ENCODE assay signal across 25 cellular contexts in the genomic region with DNA sequence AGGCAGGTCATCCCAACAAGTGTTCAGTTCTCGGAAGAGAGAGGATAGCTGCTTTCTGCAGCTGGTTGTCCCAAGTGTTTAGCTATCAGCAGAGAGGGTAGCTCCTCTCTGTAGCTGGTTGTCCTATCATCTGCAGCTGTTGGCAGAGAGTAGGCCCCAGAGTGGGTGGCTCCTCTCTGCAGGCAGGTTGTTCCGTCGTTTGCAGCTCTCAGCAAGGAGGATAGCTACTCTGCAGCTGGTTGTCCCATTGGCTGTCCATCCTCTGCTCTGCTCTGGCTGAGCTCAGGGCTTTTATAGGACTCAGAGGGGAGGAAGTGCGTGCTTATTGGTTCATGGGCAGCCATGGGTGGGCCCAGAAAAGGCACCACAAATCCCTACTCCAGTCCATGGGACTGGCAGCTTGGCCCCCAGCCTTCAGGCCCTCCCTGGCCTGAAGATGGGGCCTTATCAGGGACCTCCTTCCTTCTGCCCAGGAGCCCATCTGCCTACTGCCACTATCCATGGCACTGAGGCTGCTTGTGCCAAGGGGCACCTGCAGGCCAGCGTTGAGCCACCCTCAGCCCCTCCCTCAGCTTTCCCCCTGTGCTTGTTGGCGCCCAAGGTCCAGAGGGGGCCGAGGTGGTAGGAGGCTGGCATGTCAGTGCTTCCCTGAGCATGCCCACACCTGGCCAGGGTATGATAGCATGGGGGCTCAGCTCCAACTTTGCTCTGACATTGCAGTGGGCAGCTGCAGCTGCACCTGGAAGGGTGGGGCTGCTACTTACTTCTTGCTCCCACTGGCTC. TPM values are rescaled to one million over a fixed set of nuclear protein-coding genes. Genes with fewer than 3 reads are reported as not detected.
"Had no signal": no experiment of that assay in that cellular context is flagged by ENCODE, and none has a peak within 500 bp of the region (broad histone marks: within the 10 kb centered on the region; RNA-seq: fewer than 3 reads in every experiment).

No MANE protein-coding gene starts in this region.

- H3K36me3 Mint-ChIP-seq: IgD-negative memory B cell had no signal

- FAIRE-seq: K562, RCC 7860 had no signal

- H3K9ac ChIP-seq: KMS-11 had no signal

- H3K4me1 Mint-ChIP-seq: IgD-negative memory B cell had no signal

- H3K4me2 ChIP-seq: KMS-11 had no signal

- H3K27me3 ChIP-seq: SJSA1 had no signal

- H3K9me3 ChIP-seq: SJSA1 had no signal

- H3K4me3 Mint-ChIP-seq: IgD-negative memory B cell had no signal

- ATAC-seq: K562 had no signal

- H3K4me3 ChIP-seq: K562, SJSA1, SK-N-MC had no signal

- DNase-seq: Kasumi-1, MM.1S, NCI-H1092 treated with DMSO at 0.1 percent for 48 hours, NCI-H1436, NCI-H187, NCI-H2029, NCI-H2081 treated with DMSO at 0.1 percent for 48 hours, NCI-H2171, NCI-H226, NCI-H446, NCI-H510A, NCI-H524 treated with DMSO at 0.1 percent for 48 hours, NCI-H69, NCI-H774, Right ventricle myocardium superior, RPMI8226, SIG-M5 had no signal

- H3K27ac Mint-ChIP-seq: IgD-negative memory B cell had no signal

- H3K36me3 ChIP-seq: SJSA1 had no signal

- H3K27ac ChIP-seq: KMS-11, SJSA1, SK-N-MC had no signal

- H3K4me1 ChIP-seq: SJSA1 had no signal

RNA-seq across cellular contexts. Expression of a gene that starts 38.3 kb away (rescaled TPM):
- total RNA-seq: HT1080, M059J, Right ventricle myocardium superior, SJSA1 had no signal
